In genomic region chr10:113897693-113898618, GRCh38 we compare ENCODE assay signal across 13 cellular contexts. TPM values are rescaled to one million over a fixed set of nuclear protein-coding genes. Genes with fewer than 3 reads are reported as not detected.
DNase-seq lines count a peak whose midpoint lies in the region; ATAC-seq and TF ChIP-seq lines count a peak whose summit lies in the region.
"Had no signal": no experiment of that assay in that cellular context is flagged by ENCODE, and none has a peak within 500 bp of the region (broad histone marks: within the 10 kb centered on the region; RNA-seq: fewer than 3 reads in every experiment).

No MANE protein-coding gene starts in this region.

- TF ChIP-seq CTCF in NB4 (IDR thresholded peaks at IDR 0.05; ENCODE audit: low read depth, low read length) (no peak), coronary artery (IDR thresholded peaks at IDR 0.05) (no peak), foreskin keratinocyte (conservative IDR thresholded peaks at IDR 0.05) (no peak)

- ATAC-seq in foreskin keratinocyte = no peak
- ATAC-seq: upper lobe of right lung had no signal

- no peak for TF ChIP-seq POLR2A in NB4 (IDR thresholded peaks at IDR 0.05; ENCODE audit: extremely low read depth, insufficient read length)

- H3K4me3 ChIP-seq in NB4 (ENCODE audit: low read depth, low read length) (no peak overlapping the region), coronary artery (no peak overlapping the region)
- H3K4me3 ChIP-seq: upper lobe of right lung had no signal

- peak; percentile 33 for DNase-seq in G401 (ENCODE audit: low spot score)
- peak; percentile 8 for DNase-seq in NB4 (ENCODE audit: low read depth)
- no peak for DNase-seq in coronary artery (ENCODE audit: low spot score)
- peak; percentile 65 for DNase-seq in medulla oblongata (ENCODE audit: extremely low spot score)
- no peak for DNase-seq in NCI-H2171 treated with DMSO at 0.1 percent for 48 hours (lab: John Stamatoyannopoulos, UW)
- DNase-seq in kidney tubule cell (ENCODE audit: low spot score) = no peak
- DNase-seq in foreskin keratinocyte = no peak
- DNase-seq in activated CD4-positive, CD25-positive, alpha-beta regulatory T cell treated with anti-CD3 and anti-CD28 coated beads, Interleukin-2, amount 50 U/mL, for 72 hours = no peak
- DNase-seq: activated CD8-positive, alpha-beta memory T cell treated with anti-CD3 and anti-CD28 coated beads, Interleukin-2, amount 50 U/mL, for 4 hours; activated naive CD4-positive, alpha-beta T cell treated with anti-CD3 and anti-CD28 coated beads for 36 hours; Kasumi-1; stimulated activated CD4-positive, alpha-beta T cell treated with anti-CD3 and anti-CD28 coated beads, Interleukin-4, amount 100 ng/mL, for 24 hours; upper lobe of right lung had no signal

- peaks cover 3% of the 10 kb centered on the region for H3K27me3 ChIP-seq in foreskin keratinocyte
- H3K27me3 ChIP-seq: upper lobe of right lung had no signal

- in situ Hi-C loops in G401 (cut with HindIII; ENCODE audit: low sequenced_read_pairs) = no loop called here

- H3K27ac ChIP-seq in coronary artery (peak overlapping the region; percentile 20 to 42), foreskin keratinocyte (no peak overlapping the region)
- H3K27ac ChIP-seq: upper lobe of right lung had no signal

- H3K4me1 ChIP-seq in foreskin keratinocyte = peaks cover 8% of the 10 kb centered on the region
- H3K4me1 ChIP-seq: upper lobe of right lung had no signal

RNA-seq across cellular contexts. Expression of gene NHLRC2, which starts 43.5 kb away (rescaled TPM):
- total RNA-seq in G401 (2014; rRNA removed; shearing (Covaris generic)) = 12.3 and 21.0 TPM in 2 replicates
- total RNA-seq in foreskin keratinocyte = 13.7 and 14.0 TPM in 2 replicates
- 2.0 and 2.8 TPM in 2 replicates for polyA plus RNA-seq in foreskin keratinocyte

RNA-seq across cellular contexts. Expression of gene DCLRE1A, which starts 44.1 kb away (rescaled TPM):
- total RNA-seq in G401 (2014; rRNA removed; shearing (Covaris generic)) = 8.2 and 8.4 TPM in 2 replicates
- total RNA-seq in foreskin keratinocyte = 10.1 and 10.6 TPM in 2 replicates
- 3.0 and 3.4 TPM in 2 replicates for polyA plus RNA-seq in foreskin keratinocyte

Comparison
In these comparisons a context has a peak if more than half of its experiments do, and no peak if none do; other contexts are left out.
1. DNase-seq: peak in G401 (single experiment), NB4 (single experiment) and medulla oblongata (single experiment); none in coronary artery (single experiment), NCI-H2171 treated with DMSO at 0.1 percent for 48 hours (single experiment), kidney tubule cell (single experiment), foreskin keratinocyte (0 of 2) and activated CD4-positive, CD25-positive, alpha-beta regulatory T cell treated with anti-CD3 and anti-CD28 coated beads, Interleukin-2, amount 50 U/mL, for 72 hours (single experiment).